In the genomic region with DNA sequence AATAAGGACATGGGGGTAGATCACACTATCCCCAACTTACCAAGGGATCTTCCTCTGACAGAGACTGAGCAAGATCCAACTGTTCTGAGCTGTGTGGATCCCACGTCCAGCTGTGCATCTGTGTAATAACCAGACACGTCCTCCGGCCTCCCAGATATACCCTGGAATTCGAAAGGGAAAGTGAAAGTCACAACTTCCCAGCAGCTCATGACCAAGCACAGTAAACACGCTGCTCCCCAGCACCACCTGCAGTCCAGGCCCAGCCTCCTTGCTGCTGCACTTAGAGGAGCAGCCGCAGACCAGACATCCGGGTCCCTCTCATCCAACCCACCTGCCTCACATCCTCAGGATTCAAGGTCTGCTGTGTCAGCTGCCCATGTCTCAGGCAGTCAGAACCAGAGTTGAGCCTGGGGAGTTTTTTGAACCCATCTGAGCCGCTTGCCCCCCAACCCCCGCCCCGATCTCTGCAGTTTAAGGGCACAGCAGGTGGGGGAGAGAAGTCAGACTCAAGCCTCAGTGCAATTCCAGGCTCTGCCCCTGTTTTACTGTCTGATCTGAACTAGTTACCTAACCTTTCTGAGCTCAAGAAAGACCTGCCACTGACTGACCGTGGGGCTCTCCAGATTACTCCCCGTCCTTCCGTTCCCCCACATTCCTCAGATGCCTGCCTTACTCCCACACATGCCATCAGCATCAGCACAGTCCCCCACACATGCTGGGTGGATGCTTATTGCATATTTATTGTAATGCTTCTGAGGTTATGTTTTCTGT, we compare ENCODE assay signal across 8 cellular contexts. TPM values are rescaled to one million over a fixed set of nuclear protein-coding genes. Genes with fewer than 3 reads are reported as not detected.
DNase-seq lines count a peak whose midpoint lies in the region; ATAC-seq, FAIRE-seq and TF ChIP-seq lines count a peak whose summit lies in the region.

A gene with protein sequence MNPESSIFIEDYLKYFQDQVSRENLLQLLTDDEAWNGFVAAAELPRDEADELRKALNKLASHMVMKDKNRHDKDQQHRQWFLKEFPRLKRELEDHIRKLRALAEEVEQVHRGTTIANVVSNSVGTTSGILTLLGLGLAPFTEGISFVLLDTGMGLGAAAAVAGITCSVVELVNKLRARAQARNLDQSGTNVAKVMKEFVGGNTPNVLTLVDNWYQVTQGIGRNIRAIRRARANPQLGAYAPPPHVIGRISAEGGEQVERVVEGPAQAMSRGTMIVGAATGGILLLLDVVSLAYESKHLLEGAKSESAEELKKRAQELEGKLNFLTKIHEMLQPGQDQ (minus strand): TSS at position 127 of the 771 bp plus-strand sequence. CDS start 6,365 bp downstream, outside the sequence.

- DNase-seq in NCI-H2107 (lab: John Stamatoyannopoulos, UW) (peak; percentile 66), breast epithelium (ENCODE audit: low spot score in 2 of 2) (peak; percentile 90 to 91)

- no peaks in the 10 kb centered on the region for H3K9me3 ChIP-seq in breast epithelium
- no peaks in the 10 kb centered on the region for H3K9me3 ChIP-seq in iPS-20b (ENCODE audit: insufficient read depth, low read depth, low read length)

- peak within 1 kb of the TSS; percentile 84 for H3K27ac ChIP-seq in VCaP
- peak within 1 kb of the TSS; percentile 88 to 92 for H3K27ac ChIP-seq in breast epithelium
- peak within 1 kb of the TSS; percentile 38 for H3K27ac ChIP-seq in iPS-20b (ENCODE audit: low read length)
- H3K27ac ChIP-seq in skin epidermis: peak within 1 kb of the TSS; percentile 64 to 98 (median 91)

- peak within 1 kb of the TSS; percentile 52 to 73 (median 63) for H3K4me3 ChIP-seq in breast epithelium
- peak within 1 kb of the TSS; percentile 79 for H3K4me3 ChIP-seq in iPS-20b (ENCODE audit: low read length)
- peak within 1 kb of the TSS; percentile 48 to 68 (median 57) for H3K4me3 ChIP-seq in skin epidermis

- peak; percentile 95 for FAIRE-seq in A204.1 (lab: Jason Lieb, UNC)

- TF ChIP-seq POLR2A in breast epithelium (IDR thresholded peaks at IDR 0.05): peak; percentile 43

- peak within 1 kb of the TSS; percentile 80; the same call in 1 of the 2 replicates for H3K9ac ChIP-seq in iPS-20b (ENCODE audit: low read depth, low read length)

- peak; percentile 66 for ATAC-seq in GM18519 (IDR thresholded peaks at IDR 0.05; ENCODE audit: low FRiP score, unreplicated experiment)
- peak; percentile 73 for ATAC-seq in HG03060 (IDR thresholded peaks at IDR 0.05; ENCODE audit: low read depth, unreplicated experiment)

- TF ChIP-seq CTCF in VCaP (conservative IDR thresholded peaks at IDR 0.05) (peak; percentile 75), breast epithelium (IDR thresholded peaks at IDR 0.05) (peak; percentile 28 to 62 (median 59))

- H3K4me1 ChIP-seq in breast epithelium (peaks cover 0 to 17% of the 10 kb centered on the region in 2 donors), iPS-20b (ENCODE audit: insufficient read depth, low read length) (peaks cover 4% of the 10 kb centered on the region; the same call in 1 of the 2 replicates)

- intact Hi-C loops in breast epithelium (cut with DNase I; ENCODE audit: low total_unique reads): no loop called here

- no peaks in the 10 kb centered on the region for H3K27me3 ChIP-seq in breast epithelium
- H3K27me3 ChIP-seq in iPS-20b (ENCODE audit: insufficient read depth, low read length): no peaks in the 10 kb centered on the region

- H3K36me3 ChIP-seq in breast epithelium: no peaks in the 10 kb centered on the region
- H3K36me3 ChIP-seq in iPS-20b (ENCODE audit: insufficient read depth, low read depth, low read length): no peaks in the 10 kb centered on the region

RNA-seq across cellular contexts. Expression of the gene that starts here (rescaled TPM):
- total RNA-seq in breast epithelium: 100 to 1,000 TPM in 1 of 3 donors, 10 to 100 TPM in 2; 50.4 to 112 (median 73.8) TPM

Comparison
In these comparisons a context has a peak if more than half of its experiments do, and no peak if none do; other contexts are left out.
1. Peak in every context shown above with its lines: DNase-seq, ATAC-seq, H3K4me3 ChIP-seq and H3K27ac ChIP-seq.
2. H3K27ac ChIP-seq: peak in every context shown above with its lines; median percentile 91 in skin epidermis; 90 in breast epithelium; 84 in VCaP; 38 in iPS-20b.